ENCODE assay signal across 10 cellular contexts in the genomic region with DNA sequence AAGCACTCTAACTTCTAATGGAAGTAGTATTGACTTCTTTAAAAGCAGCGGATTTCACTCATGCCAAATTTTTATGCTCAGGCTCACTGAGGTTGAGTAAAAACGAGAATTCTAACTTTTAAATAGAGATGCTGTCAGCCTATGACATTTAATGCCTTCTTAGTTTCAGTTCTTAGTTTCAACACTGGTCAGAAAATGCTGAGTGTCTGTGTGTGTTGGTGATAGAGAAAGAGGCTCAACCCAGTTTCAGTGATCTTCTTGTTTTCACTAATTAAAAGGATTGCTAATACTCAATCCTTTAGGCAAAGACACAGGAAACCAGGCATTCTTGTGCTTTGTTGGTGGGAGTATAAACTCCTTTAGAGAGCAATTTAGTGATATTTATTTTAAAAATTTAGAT. TPM values are rescaled to one million over a fixed set of nuclear protein-coding genes. Genes with fewer than 3 reads are reported as not detected.
DNase-seq lines count a peak whose midpoint lies in the region; ATAC-seq and TF ChIP-seq lines count a peak whose summit lies in the region.
"Had no signal": no experiment of that assay in that cellular context is flagged by ENCODE, and none has a peak within 500 bp of the region (broad histone marks: within the 10 kb centered on the region; RNA-seq: fewer than 3 reads in every experiment).

No MANE protein-coding gene starts in this region.

- TF ChIP-seq CTCF in testis (IDR thresholded peaks at IDR 0.05) (no peak), gastroesophageal sphincter (IDR thresholded peaks at IDR 0.05) (no peak), progenitor cell of endocrine pancreas (IDR thresholded peaks at IDR 0.05; ENCODE audit: unreplicated experiment) (no peak)

- TF ChIP-seq EP300 in gastroesophageal sphincter (IDR thresholded peaks at IDR 0.05), result no peak

- H3K27ac Mint-ChIP-seq in activated naive CD4-positive, alpha-beta T cell treated with anti-CD3 and anti-CD28 coated beads, Interleukin-2, amount 50 U/mL, for 72 hours, result peak overlapping the region in 1 of 2 donors; percentile 12
- no peak overlapping the region for H3K27ac Mint-ChIP-seq in progenitor cell of endocrine pancreas

- H3K36me3 Mint-ChIP-seq in activated naive CD4-positive, alpha-beta T cell treated with anti-CD3 and anti-CD28 coated beads, Interleukin-2, amount 50 U/mL, for 72 hours, result peaks cover 13 to 21% of the 10 kb centered on the region in 2 donors
- peaks cover 9% of the 10 kb centered on the region for H3K36me3 Mint-ChIP-seq in progenitor cell of endocrine pancreas (ENCODE audit: insufficient read depth)

- peak; percentile 97 for ATAC-seq in activated naive CD4-positive, alpha-beta T cell treated with anti-CD3 and anti-CD28 coated beads, Interleukin-2, amount 50 U/mL, for 72 hours
- ATAC-seq in GM21737 (IDR thresholded peaks at IDR 0.05; ENCODE audit: unreplicated experiment), result peak; percentile 97
- ATAC-seq in HG03378 (IDR thresholded peaks at IDR 0.05; ENCODE audit: unreplicated experiment), result peak; percentile 99
- ATAC-seq in gastroesophageal sphincter, result no peak
- ATAC-seq: left ventricle myocardium superior, right cardiac atrium had no signal

- H3K4me3 Mint-ChIP-seq in progenitor cell of endocrine pancreas (ENCODE audit: low read depth), result no peak overlapping the region

- no peaks in the 10 kb centered on the region for H3K36me3 ChIP-seq in testis (ENCODE audit: low read depth, missing control alignments)
- peaks cover 0 to 82% of the 10 kb centered on the region in 2 donors for H3K36me3 ChIP-seq in gastroesophageal sphincter

- no peaks in the 10 kb centered on the region for H3K4me1 Mint-ChIP-seq in progenitor cell of endocrine pancreas (ENCODE audit: low read depth)

- no peaks in the 10 kb centered on the region for H3K27me3 Mint-ChIP-seq in progenitor cell of endocrine pancreas

- no peaks in the 10 kb centered on the region for H3K9me3 ChIP-seq in testis
- no peaks in the 10 kb centered on the region for H3K9me3 ChIP-seq in gastroesophageal sphincter

- H3K9me3 Mint-ChIP-seq in activated naive CD4-positive, alpha-beta T cell treated with anti-CD3 and anti-CD28 coated beads, Interleukin-2, amount 50 U/mL, for 72 hours, result peaks cover 0 to 4% of the 10 kb centered on the region in 2 donors
- no peaks in the 10 kb centered on the region for H3K9me3 Mint-ChIP-seq in progenitor cell of endocrine pancreas (ENCODE audit: low read depth)

- 77 to 84% methylated on average over 2 of the region's 2 CpGs for WGBS in testis, 2 donors
- WGBS in gastroesophageal sphincter (ENCODE audit: low coverage in 1 of 2), 2 donors, result 60 to 80% methylated on average over 1 to 2 of the region's 2 CpGs

- H3K4me3 ChIP-seq in testis (no peak overlapping the region), gastroesophageal sphincter (no peak overlapping the region)

- H3K4me1 ChIP-seq in testis (peaks cover 18% of the 10 kb centered on the region), gastroesophageal sphincter (no peaks in the 10 kb centered on the region)

- TF ChIP-seq POLR2A in testis (IDR thresholded peaks at IDR 0.05), result no peak
- TF ChIP-seq POLR2A in gastroesophageal sphincter (IDR thresholded peaks at IDR 0.05), result no peak

- H3K27me3 ChIP-seq in testis (no peaks in the 10 kb centered on the region), gastroesophageal sphincter (no peaks in the 10 kb centered on the region)

- intact Hi-C loops in testis (cut with DNase I; ENCODE audit: low total_unique reads), result no loop called here
- intact Hi-C loops in posterior vena cava (cut with DNase I), result no loop called here

- DNase-seq in activated naive CD4-positive, alpha-beta T cell treated with anti-CD3 and anti-CD28 coated beads, Interleukin-2, amount 50 U/mL, for 72 hours (ENCODE audit: low spot score in 2 of 2), result no peak
- DNase-seq in activated naive CD4-positive, alpha-beta T cell treated with Interleukin-2 at 50 U/mL for 16 hours, result no peak
- no peak for DNase-seq in testis
- no peak for DNase-seq in posterior vena cava (ENCODE audit: low spot score)
- no peak for DNase-seq in progenitor cell of endocrine pancreas (ENCODE audit: low spot score, unreplicated experiment)
- DNase-seq: left ventricle myocardium superior, right cardiac atrium had no signal

- H3K27ac ChIP-seq in testis, result peak overlapping the region; percentile 6 to 41
- H3K27ac ChIP-seq in gastroesophageal sphincter, result no peak overlapping the region

RNA-seq across cellular contexts. Expression of a gene that starts 31.0 kb away (rescaled TPM):
- 100 to 1,000 TPM in 1 of 2 donors, 10 to 100 TPM in 1; 89.2 to 140 TPM for total RNA-seq in activated naive CD4-positive, alpha-beta T cell treated with anti-CD3 and anti-CD28 coated beads, Interleukin-2, amount 50 U/mL, for 72 hours
- 100 to 1,000 TPM; 371 to 500 TPM for total RNA-seq in testis
- polyA plus RNA-seq in testis (ENCODE audit: insufficient read depth, low read depth, low replicate concordance), result 370 TPM
- total RNA-seq in gastroesophageal sphincter, result 100 to 1,000 TPM; 294 to 370 (median 337) TPM
- 100 to 1,000 TPM; 134 to 156 TPM for total RNA-seq in posterior vena cava
- 216 and 224 TPM in 2 replicates for total RNA-seq in progenitor cell of endocrine pancreas

Comparison
In these comparisons a context has a peak if more than half of its experiments do, and no peak if none do; other contexts are left out.
1. H3K27ac ChIP-seq: peak in testis (2 of 2); none in gastroesophageal sphincter (0 of 4).